In the genomic region with DNA sequence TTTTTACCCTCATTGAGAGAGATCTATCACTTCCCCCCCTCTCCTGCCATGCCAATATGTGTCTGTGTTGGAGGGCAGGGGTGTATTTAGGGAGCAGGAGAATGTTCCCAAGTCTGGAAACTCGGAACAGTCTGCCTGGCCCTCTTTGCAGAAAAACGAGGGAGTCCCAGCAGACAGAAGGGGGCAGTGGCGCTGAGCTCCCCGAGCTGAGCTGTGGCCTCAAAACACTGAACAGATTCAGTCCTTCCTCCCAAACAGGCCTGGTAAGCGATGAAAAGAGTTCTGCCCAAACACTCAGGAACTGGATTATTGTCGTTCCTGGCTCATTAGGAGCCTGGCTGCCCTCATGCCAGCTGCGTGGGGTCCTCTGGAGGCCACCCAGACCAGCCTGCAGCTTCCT, we compare ENCODE assay signal across 12 cellular contexts. TPM values are rescaled to one million over a fixed set of nuclear protein-coding genes. Genes with fewer than 3 reads are reported as not detected.
DNase-seq lines count a peak whose midpoint lies in the region; ATAC-seq and TF ChIP-seq lines count a peak whose summit lies in the region.
"Had no signal": no experiment of that assay in that cellular context is flagged by ENCODE, and none has a peak within 500 bp of the region (broad histone marks: within the 10 kb centered on the region; RNA-seq: fewer than 3 reads in every experiment).

No MANE protein-coding gene starts in this region.

- CTCF ChIA-PET in mammary epithelial cell (lab: Charles Lee; ENCODE audit: low non-redundant PET): no interaction called here
- CTCF ChIA-PET in MCF 10A (lab: Yijun Ruan, JAX): interaction anchor here (1.1 to 2.1 kb wide), 4 partner anchors 9 to 152 kb away, joined by 3 to 6 read pairs (median 4); no protein-coding TSS in a partner anchor
- CTCF ChIA-PET in naive thymus-derived CD4-positive, alpha-beta T cell (lab: Charles Lee): no interaction called here

- no peaks in the 10 kb centered on the region for H3K27me3 ChIP-seq in mammary epithelial cell (ENCODE audit: insufficient read depth, low read length)
- H3K27me3 ChIP-seq in naive thymus-derived CD4-positive, alpha-beta T cell (ENCODE audit: control insufficient read depth in 2 of 2, insufficient read depth in 2 of 2, low read length in 2 of 2): no peaks in the 10 kb centered on the region
- H3K27me3 ChIP-seq: tibial artery had no signal

- H2AFZ ChIP-seq in mammary epithelial cell (ENCODE audit: low read depth, low read length): peak overlapping the region; percentile 46

- peak in 1 of 2 donors; percentile 29 for TF ChIP-seq CTCF in mammary epithelial cell (conservative IDR thresholded peaks at IDR 0.05 in 1 of 2, IDR thresholded peaks at IDR 0.05 in 1 of 2; ENCODE audit: extremely low read depth in 1 of 2, insufficient read depth in 1 of 2, low read depth in 1 of 2, low read length in 2 of 2)
- no peak for TF ChIP-seq CTCF in MCF 10A (IDR thresholded peaks at IDR 0.05; ENCODE audit: unreplicated experiment)
- TF ChIP-seq CTCF in astrocyte of the cerebellum (IDR thresholded peaks at IDR 0.05; ENCODE audit: low read depth, low read length, missing control alignments): peak; percentile 52
- TF ChIP-seq CTCF in type B pancreatic cell (conservative IDR thresholded peaks at IDR 0.05): peak; percentile 38

- H3K9me3 Mint-ChIP-seq in MCF 10A (ENCODE audit: unreplicated experiment) (no peaks in the 10 kb centered on the region), type B pancreatic cell (no peaks in the 10 kb centered on the region)
- H3K9me3 Mint-ChIP-seq in naive thymus-derived CD4-positive, alpha-beta T cell: peaks cover 0 to 2% (median 0%) of the 10 kb centered on the region in 11 donors
- H3K9me3 Mint-ChIP-seq: natural killer cell treated with Interleukin-12 subunit alpha and Interleukin-12 subunit beta and Interleukin-15 and Interleukin-18, amount 100 ng/mL, for 72 hours had no signal

- H3K27ac Mint-ChIP-seq in MCF 10A (ENCODE audit: low read depth, unreplicated experiment) (no peak overlapping the region), type B pancreatic cell (no peak overlapping the region)
- H3K27ac Mint-ChIP-seq in naive thymus-derived CD4-positive, alpha-beta T cell: no peak overlapping the region
- H3K27ac Mint-ChIP-seq: brain; natural killer cell treated with Interleukin-12 subunit alpha and Interleukin-12 subunit beta and Interleukin-15 and Interleukin-18, amount 100 ng/mL, for 72 hours had no signal

- H3K4me3 Mint-ChIP-seq in MCF 10A (ENCODE audit: unreplicated experiment) (no peak overlapping the region), type B pancreatic cell (no peak overlapping the region)
- H3K4me3 Mint-ChIP-seq in naive thymus-derived CD4-positive, alpha-beta T cell: no peak overlapping the region
- H3K4me3 Mint-ChIP-seq: brain; natural killer cell treated with Interleukin-12 subunit alpha and Interleukin-12 subunit beta and Interleukin-15 and Interleukin-18, amount 100 ng/mL, for 72 hours had no signal

- DNase-seq in mammary epithelial cell: no peak
- no peak for DNase-seq in MCF 10A (ENCODE audit: unreplicated experiment)
- no peak for DNase-seq in astrocyte of the cerebellum (ENCODE audit: low read depth)
- DNase-seq in inferior parietal cortex (ENCODE audit: extremely low spot score): peak; percentile 14
- DNase-seq in type B pancreatic cell (ENCODE audit: extremely low spot score, unreplicated experiment): no peak
- no peak for DNase-seq in naive thymus-derived CD4-positive, alpha-beta T cell
- no peak for DNase-seq in activated CD8-positive, alpha-beta memory T cell treated with anti-CD3 and anti-CD28 coated beads, Interleukin-2, amount 50 U/mL, for 4 hours
- no peak for DNase-seq in stimulated activated naive CD8-positive, alpha-beta T cell treated with anti-CD3 and anti-CD28 coated beads, Interleukin-15, Interleukin-2, amounts not matched to agents 100 U/mL and 50 U/mL, for 24 hours
- DNase-seq: AML-193 had no signal

- in situ Hi-C loops in mammary epithelial cell (cut with MboI; ENCODE audit: low sequenced_read_pairs in 2 of 2) (no loop called here), astrocyte of the cerebellum (cut with HindIII; ENCODE audit: low sequenced_read_pairs) (no loop called here)

- H3K9ac ChIP-seq in mammary epithelial cell (ENCODE audit: insufficient read depth, low read length): no peak overlapping the region

- POLR2A ChIA-PET in MCF 10A (lab: Yijun Ruan, JAX): interaction anchor here (0.6 kb wide), 1 partner anchor 15 kb away, joined by 3 read pairs; no protein-coding TSS in a partner anchor
- POLR2A ChIA-PET in naive thymus-derived CD4-positive, alpha-beta T cell (lab: Charles Lee): interaction anchor here (0.5 kb wide), 1 partner anchor 11 kb away, joined by 5 read pairs; no protein-coding TSS in a partner anchor

- peaks cover 11% of the 10 kb centered on the region for H3K4me1 ChIP-seq in mammary epithelial cell (ENCODE audit: insufficient read depth, low read length)
- no peaks in the 10 kb centered on the region for H3K4me1 ChIP-seq in naive thymus-derived CD4-positive, alpha-beta T cell (ENCODE audit: control insufficient read depth in 2 of 2, insufficient read depth in 2 of 2, low read length in 2 of 2)

- H3K36me3 ChIP-seq in mammary epithelial cell (ENCODE audit: insufficient read depth, low read length): no peaks in the 10 kb centered on the region
- H3K36me3 ChIP-seq in naive thymus-derived CD4-positive, alpha-beta T cell (ENCODE audit: control insufficient read depth in 2 of 3, insufficient read depth in 3 of 3, low read length in 3 of 3): no peaks in the 10 kb centered on the region
- H3K36me3 ChIP-seq: tibial artery had no signal

- H3K9me3 ChIP-seq in mammary epithelial cell (replicated peaks; ENCODE audit: insufficient read depth, low read length): no peaks in the 10 kb centered on the region
- no peaks in the 10 kb centered on the region for H3K9me3 ChIP-seq in naive thymus-derived CD4-positive, alpha-beta T cell (ENCODE audit: control insufficient read depth in 2 of 3, low read length in 3 of 3)
- H3K9me3 ChIP-seq: tibial artery had no signal

- H3K36me3 Mint-ChIP-seq in MCF 10A (ENCODE audit: insufficient read depth, unreplicated experiment): peaks cover 5% of the 10 kb centered on the region
- H3K36me3 Mint-ChIP-seq in type B pancreatic cell: no peaks in the 10 kb centered on the region
- H3K36me3 Mint-ChIP-seq in naive thymus-derived CD4-positive, alpha-beta T cell: no peaks in the 10 kb centered on the region
- H3K36me3 Mint-ChIP-seq: brain; natural killer cell treated with Interleukin-12 subunit alpha and Interleukin-12 subunit beta and Interleukin-15 and Interleukin-18, amount 100 ng/mL, for 72 hours had no signal

- H3K79me2 ChIP-seq in mammary epithelial cell (ENCODE audit: insufficient read depth, low read length): no peaks in the 10 kb centered on the region

- peaks cover 6% of the 10 kb centered on the region for H3K4me1 Mint-ChIP-seq in MCF 10A (ENCODE audit: insufficient read depth, unreplicated experiment)
- H3K4me1 Mint-ChIP-seq in type B pancreatic cell (ENCODE audit: unreplicated experiment): peaks cover 6% of the 10 kb centered on the region
- peaks cover 0 to 2% (median 0%) of the 10 kb centered on the region in 7 donors for H3K4me1 Mint-ChIP-seq in naive thymus-derived CD4-positive, alpha-beta T cell

- intact Hi-C loops in mammary epithelial cell (cut with micrococcal nuclease) (loop anchor here (5.0 kb wide), 1 partner anchor 47 kb away; no protein-coding TSS in a partner anchor), MCF 10A (cut with micrococcal nuclease) (loop anchor here (2.0 kb wide), 1 partner anchor 48 kb away; no protein-coding TSS in a partner anchor)
- intact Hi-C loops in naive thymus-derived CD4-positive, alpha-beta T cell (cut with micrococcal nuclease): no loop called here

- H3K27me3 Mint-ChIP-seq in MCF 10A (ENCODE audit: insufficient read depth, unreplicated experiment) (no peaks in the 10 kb centered on the region), type B pancreatic cell (peaks cover 3% of the 10 kb centered on the region)
- peaks cover 0 to 12% (median 4%) of the 10 kb centered on the region in 5 donors for H3K27me3 Mint-ChIP-seq in naive thymus-derived CD4-positive, alpha-beta T cell

- H3K27ac ChIP-seq in mammary epithelial cell (ENCODE audit: insufficient read depth, low read depth, low read length): no peak overlapping the region
- no peak overlapping the region for H3K27ac ChIP-seq in naive thymus-derived CD4-positive, alpha-beta T cell (ENCODE audit: low read depth, low read length)

- H3K4me3 ChIP-seq in mammary epithelial cell (replicated peaks in 1 of 3; ENCODE audit: insufficient read depth in 1 of 3, low read depth in 2 of 3, low read length in 3 of 3) (no peak overlapping the region), astrocyte of the cerebellum (ENCODE audit: low read depth, low read length) (no peak overlapping the region)
- H3K4me3 ChIP-seq in naive thymus-derived CD4-positive, alpha-beta T cell (ENCODE audit: low read length): no peak overlapping the region

- no TSS peak for BruUV-seq in mammary epithelial cell (replicated peaks; lab: Mats Ljungman, UMichigan)
- no TSS peak for BruUV-seq in MCF 10A (replicated peaks; lab: Mats Ljungman, UMichigan)

- H4K20me1 ChIP-seq in mammary epithelial cell (ENCODE audit: insufficient read depth, low read length): no peaks in the 10 kb centered on the region

- H3K4me2 ChIP-seq in mammary epithelial cell (ENCODE audit: insufficient read depth, low read depth, low read length): no peak overlapping the region

- WGBS in mammary epithelial cell (ENCODE audit: low coverage, missing lambda C conversion rate): 37% methylated on average over 7 of the region's 7 CpGs

- ATAC-seq in naive thymus-derived CD4-positive, alpha-beta T cell: no peak
- no peak for ATAC-seq in stimulated activated naive CD8-positive, alpha-beta T cell treated with anti-CD3 and anti-CD28 coated beads, Interleukin-15, Interleukin-2, amounts not matched to agents 100 U/mL and 50 U/mL, for 24 hours

- dilution Hi-C loops in mammary epithelial cell (cut with HindIII; ENCODE audit: low sequenced_read_pairs): no loop called here

RNA-seq across cellular contexts. Expression of a gene that starts 1.0 kb away (rescaled TPM):
- total RNA-seq in mammary epithelial cell (not detected), MCF 10A (2022) (not detected in 2 replicates), type B pancreatic cell (ENCODE audit: low replicate concordance) (not detected in 2 replicates)
- not detected for polyA plus RNA-seq in mammary epithelial cell
- not detected for polyA minus RNA-seq in mammary epithelial cell
- total RNA-seq in naive thymus-derived CD4-positive, alpha-beta T cell: not detected
- not detected for polyA plus RNA-seq in naive thymus-derived CD4-positive, alpha-beta T cell
- total RNA-seq: natural killer cell treated with Interleukin-12 subunit alpha and Interleukin-12 subunit beta and Interleukin-15 and Interleukin-18, amount 100 ng/mL, for 72 hours had no signal

Comparison
In these comparisons a context has a peak if more than half of its experiments do, and no peak if none do; other contexts are left out.
1. intact Hi-C loops: an anchor here in mammary epithelial cell (5.0 kb wide) and MCF 10A (2.0 kb wide); none called in naive thymus-derived CD4-positive, alpha-beta T cell.